ENCODE assay signal across 13 cellular contexts in the genomic region with DNA sequence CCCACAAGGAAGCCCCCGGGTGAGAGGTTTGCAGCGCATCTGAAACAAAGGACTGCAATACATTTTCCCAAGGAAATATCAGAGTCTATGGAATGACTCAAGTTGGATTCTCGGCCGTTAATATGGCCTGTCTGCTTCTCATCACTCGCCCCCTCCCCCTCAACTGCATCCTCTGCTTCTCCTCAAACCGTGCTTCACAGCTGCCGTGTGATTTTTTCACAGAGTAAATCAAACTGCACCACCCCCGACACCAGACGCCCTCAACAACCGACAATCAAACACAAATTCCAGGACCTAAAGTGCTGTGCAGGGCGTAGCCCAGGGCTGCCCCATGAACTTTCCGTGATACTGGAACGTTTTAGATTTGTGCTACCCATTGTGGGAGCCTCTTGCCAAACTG.
"Had no signal": no experiment of that assay in that cellular context is flagged by ENCODE, and none has a peak within 500 bp of the region (broad histone marks: within the 10 kb centered on the region; RNA-seq: fewer than 3 reads in every experiment).

No MANE protein-coding gene starts in this region.

- H3K4me3 ChIP-seq: heart left ventricle, pancreas, tibial nerve had no signal

- H3K9me3 ChIP-seq: heart left ventricle, pancreas, tibial nerve had no signal

- H3K36me3 ChIP-seq: heart left ventricle, pancreas, tibial nerve had no signal

- ATAC-seq: activated CD4-positive, CD25-positive, alpha-beta regulatory T cell treated with anti-CD3 and anti-CD28 coated beads, Interleukin-2, amount 50 U/mL, for 24 hours; activated CD8-positive, alpha-beta memory T cell treated with anti-CD3 and anti-CD28 coated beads, Interleukin-2, amount 10 ng/mL, durations not matched to agents 7 days and 5 days; heart left ventricle; left lobe of liver; pancreas had no signal

- H3K4me1 ChIP-seq: pancreas had no signal

- DNase-seq: activated CD4-positive, alpha-beta T cell treated with anti-CD3 and anti-CD28 coated beads, Interleukin-2, amount 50 U/mL, for 48 hours; activated CD8-positive, alpha-beta memory T cell treated with anti-CD3 and anti-CD28 coated beads, Interleukin-2, amount 10 ng/mL, durations not matched to agents 7 days and 5 days; activated effector memory CD4-positive, alpha-beta T cell treated with Interleukin-2 at 50 U/mL for 16 hours; activated T-cell treated with anti-CD3 and anti-CD28 coated beads, Interleukin-2, amount 50 U/mL, for 24 hours; anterior cingulate cortex; foreskin melanocyte; heart left ventricle; mammary epithelial cell; pancreas; T-helper 2 cell had no signal

- H3K27ac ChIP-seq: pancreas, tibial nerve had no signal

- H3K27me3 ChIP-seq: pancreas had no signal
